Comparison of ENCODE assay signal across 4 cellular contexts in genomic region chr1:30487042-30487441, GRCh38.
"Had no signal": no experiment of that assay in that cellular context is flagged by ENCODE, and none has a peak within 500 bp of the region (broad histone marks: within the 10 kb centered on the region; RNA-seq: fewer than 3 reads in every experiment).

No MANE protein-coding gene starts in this region.

- ATAC-seq: GM23338 had no signal

- H3K4me3 ChIP-seq: GM23338 had no signal

- H3K4me2 ChIP-seq: GM23338 had no signal

- H2AFZ ChIP-seq: GM23338 had no signal

- DNase-seq: H9, HCEC 1CT, IMR-90 had no signal
